ENCODE assay signal across 8 cellular contexts in the genomic region with DNA sequence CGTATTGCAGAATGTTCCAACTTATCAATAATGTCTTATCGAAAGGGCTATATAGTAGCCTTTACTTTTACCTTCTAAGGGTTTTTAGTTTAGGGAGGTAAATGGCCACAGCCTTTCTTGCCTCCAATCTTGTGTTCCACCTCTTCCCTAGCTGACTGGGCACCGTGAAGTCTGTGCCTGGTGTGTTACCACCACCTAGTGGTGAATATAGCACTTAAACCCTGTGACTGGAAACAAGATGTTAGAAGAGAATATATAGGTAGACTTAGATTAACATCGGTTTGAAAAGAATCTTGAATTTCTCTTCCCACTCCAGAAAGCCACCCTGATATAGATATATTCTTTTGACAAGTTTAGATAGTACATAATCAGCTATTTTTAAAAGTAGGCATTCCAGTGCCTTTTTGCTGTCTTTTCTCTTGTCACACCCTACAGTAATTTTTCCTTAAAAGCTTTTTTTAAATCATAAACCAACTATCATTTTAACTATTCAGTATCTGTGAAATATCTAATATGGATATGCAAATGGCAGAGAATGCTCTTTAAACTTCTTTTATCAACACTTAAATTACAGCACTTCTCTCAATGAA. TPM values are rescaled to one million over a fixed set of nuclear protein-coding genes. Genes with fewer than 3 reads are reported as not detected.
DNase-seq lines count a peak whose midpoint lies in the region; FAIRE-seq and TF ChIP-seq lines count a peak whose summit lies in the region.

No MANE protein-coding gene starts in this region.

- H3K27ac ChIP-seq in SU-DHL-6 (ENCODE audit: low read depth, low read length) = no peak overlapping the region

- H3K4me3 ChIP-seq in SU-DHL-6 (ENCODE audit: insufficient read depth, low read length, poor library complexity, severe bottlenecking) = no peak overlapping the region

- FAIRE-seq in H54 (lab: Jason Lieb, UNC) = peak; percentile 64

- no peaks in the 10 kb centered on the region for H3K36me3 ChIP-seq in SU-DHL-6 (ENCODE audit: low read length)

- H3K4me2 ChIP-seq in SU-DHL-6 (ENCODE audit: low read depth, low read length, poor library complexity, severe bottlenecking) = no peak overlapping the region

- H3K79me2 ChIP-seq in SU-DHL-6 (ENCODE audit: insufficient read depth, low read length) = no peaks in the 10 kb centered on the region

- peak; percentile 29 for TF ChIP-seq CTCF in SU-DHL-6 (IDR thresholded peaks at IDR 0.05; ENCODE audit: insufficient read depth, low read length, poor library complexity, severe bottlenecking)

- TF ChIP-seq POLR2A in H54 (IDR thresholded peaks at IDR 0.05; ENCODE audit: low read depth, low read length) = no peak

- no peaks in the 10 kb centered on the region for H3F3A ChIP-seq in SU-DHL-6 (ENCODE audit: insufficient read depth)

- DNase-seq in NCI-H524 (lab: John Stamatoyannopoulos, UW) (peak; percentile 6 to 60), NCI-H524 treated with DMSO at 0.1 percent for 48 hours (lab: John Stamatoyannopoulos, UW) (no peak), H54 (ENCODE audit: insufficient read length, low spot score) (peak; percentile 11), LHCN-M2 (ENCODE audit: low read depth) (peak; percentile 64), astrocyte of the hippocampus (ENCODE audit: low read depth, low spot score) (peak; percentile 83), hippocampal formation (lab: John Stamatoyannopoulos, UW) (peak; percentile 51 to 78), smooth muscle cell of the brain vasculature (ENCODE audit: low read depth, low spot score) (peak; percentile 45)

- no peaks in the 10 kb centered on the region for H3K9me2 ChIP-seq in SU-DHL-6 (replicated peaks; ENCODE audit: insufficient read depth, low read length)

- H3K9ac ChIP-seq in SU-DHL-6 (ENCODE audit: low read length) = no peak overlapping the region

- no peaks in the 10 kb centered on the region for H4K20me1 ChIP-seq in SU-DHL-6 (ENCODE audit: low read depth, low read length)

- no peaks in the 10 kb centered on the region for H3K9me3 ChIP-seq in SU-DHL-6 (ENCODE audit: insufficient read depth, low read length)

- H3K27me3 ChIP-seq in SU-DHL-6 (ENCODE audit: low read length) = no peaks in the 10 kb centered on the region

- no peak overlapping the region for H2AFZ ChIP-seq in SU-DHL-6 (ENCODE audit: low read depth, low read length, severe bottlenecking)

RNA-seq across cellular contexts. Expression of gene ADH7, which starts 27.8 kb away (rescaled TPM):
- not detected in 2 replicates for total RNA-seq in LHCN-M2 (2014; rRNA removed)
- polyA plus RNA-seq in LHCN-M2 (2012) = not detected

RNA-seq across cellular contexts. Expression of gene C4orf17, which starts 47.9 kb away (rescaled TPM):
- not detected in 2 replicates for total RNA-seq in LHCN-M2 (2014; rRNA removed)
- not detected for polyA plus RNA-seq in LHCN-M2 (2012)
